ENCODE assay signal across 1 cellular context in the genomic region with DNA sequence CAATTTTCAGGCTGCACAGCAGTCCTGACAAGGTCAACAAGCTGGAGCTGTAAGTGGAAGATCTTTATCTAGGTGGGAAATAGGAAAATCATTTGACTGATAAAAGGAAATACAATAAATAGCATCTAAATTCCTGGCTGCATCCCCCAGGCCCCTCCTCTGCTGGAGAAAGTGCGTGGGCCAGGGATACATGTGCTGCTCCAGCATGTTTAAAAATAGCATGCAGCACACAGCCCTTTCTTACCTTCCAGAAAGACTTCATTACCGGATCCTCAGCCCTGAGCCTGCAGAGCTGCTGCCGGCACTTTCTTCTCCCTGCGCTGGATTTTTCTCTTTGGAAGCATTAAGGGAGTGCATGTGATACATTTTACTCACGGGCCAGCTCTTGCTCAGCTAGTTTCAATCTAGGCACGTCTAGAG.
TF ChIP-seq lines count a peak whose summit lies in the region.

No MANE protein-coding gene starts in this region.

TF ChIP-seq in GM23338, 12 proteins besides CTCF, POLR2A, EP300 and RAD21 (continued from another document):
- TF ChIP-seq, protein P1, sequence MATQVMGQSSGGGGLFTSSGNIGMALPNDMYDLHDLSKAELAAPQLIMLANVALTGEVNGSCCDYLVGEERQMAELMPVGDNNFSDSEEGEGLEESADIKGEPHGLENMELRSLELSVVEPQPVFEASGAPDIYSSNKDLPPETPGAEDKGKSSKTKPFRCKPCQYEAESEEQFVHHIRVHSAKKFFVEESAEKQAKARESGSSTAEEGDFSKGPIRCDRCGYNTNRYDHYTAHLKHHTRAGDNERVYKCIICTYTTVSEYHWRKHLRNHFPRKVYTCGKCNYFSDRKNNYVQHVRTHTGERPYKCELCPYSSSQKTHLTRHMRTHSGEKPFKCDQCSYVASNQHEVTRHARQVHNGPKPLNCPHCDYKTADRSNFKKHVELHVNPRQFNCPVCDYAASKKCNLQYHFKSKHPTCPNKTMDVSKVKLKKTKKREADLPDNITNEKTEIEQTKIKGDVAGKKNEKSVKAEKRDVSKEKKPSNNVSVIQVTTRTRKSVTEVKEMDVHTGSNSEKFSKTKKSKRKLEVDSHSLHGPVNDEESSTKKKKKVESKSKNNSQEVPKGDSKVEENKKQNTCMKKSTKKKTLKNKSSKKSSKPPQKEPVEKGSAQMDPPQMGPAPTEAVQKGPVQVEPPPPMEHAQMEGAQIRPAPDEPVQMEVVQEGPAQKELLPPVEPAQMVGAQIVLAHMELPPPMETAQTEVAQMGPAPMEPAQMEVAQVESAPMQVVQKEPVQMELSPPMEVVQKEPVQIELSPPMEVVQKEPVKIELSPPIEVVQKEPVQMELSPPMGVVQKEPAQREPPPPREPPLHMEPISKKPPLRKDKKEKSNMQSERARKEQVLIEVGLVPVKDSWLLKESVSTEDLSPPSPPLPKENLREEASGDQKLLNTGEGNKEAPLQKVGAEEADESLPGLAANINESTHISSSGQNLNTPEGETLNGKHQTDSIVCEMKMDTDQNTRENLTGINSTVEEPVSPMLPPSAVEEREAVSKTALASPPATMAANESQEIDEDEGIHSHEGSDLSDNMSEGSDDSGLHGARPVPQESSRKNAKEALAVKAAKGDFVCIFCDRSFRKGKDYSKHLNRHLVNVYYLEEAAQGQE (IDR thresholded peaks at IDR 0.05; ENCODE audit: unreplicated experiment), result no peak
